ENCODE assay signal across 8 cellular contexts in the genomic region with DNA sequence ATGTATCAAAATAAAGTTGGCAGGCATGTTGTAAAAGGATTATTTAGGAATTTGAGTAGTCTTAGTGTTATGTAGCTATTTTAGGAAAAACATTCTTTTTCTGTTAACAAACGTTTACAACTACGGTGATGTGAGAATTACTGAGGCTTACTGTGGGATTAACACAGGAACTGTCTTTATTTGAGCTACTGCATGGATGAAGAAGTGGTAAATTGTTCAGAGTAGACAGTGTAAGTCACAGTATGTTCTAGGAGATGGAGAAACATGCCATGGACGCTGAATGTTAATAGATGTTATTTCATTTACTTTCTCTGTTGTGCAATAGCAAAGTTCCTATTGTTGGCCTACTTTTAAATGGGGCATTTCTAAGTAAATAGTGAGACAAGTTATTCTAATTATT. TPM values are rescaled to one million over a fixed set of nuclear protein-coding genes. Genes with fewer than 3 reads are reported as not detected.
A peak's percentile ranks its signal among the peaks of the same experiment; 100 is the strongest.
DNase-seq lines count a peak whose midpoint lies in the region; ATAC-seq and TF ChIP-seq lines count a peak whose summit lies in the region.

No MANE protein-coding gene starts in this region.

- H3K9ac ChIP-seq in Karpas-422 (ENCODE audit: low read length): peak overlapping the region; percentile 93

- ATAC-seq in GM21381 (IDR thresholded peaks at IDR 0.05; ENCODE audit: unreplicated experiment) (no peak), GM19023 (IDR thresholded peaks at IDR 0.05; ENCODE audit: unreplicated experiment) (no peak)

- no peak for TF ChIP-seq CTCF in cardiac fibroblast (IDR thresholded peaks at IDR 0.05; ENCODE audit: low read depth, low read length)

- H3K4me3 ChIP-seq in Karpas-422 (ENCODE audit: low read length) (peak overlapping the region; percentile 97), cardiac fibroblast (replicated peaks in 1 of 2; ENCODE audit: low read depth in 2 of 2, low read length in 2 of 2) (peak overlapping the region; percentile 62 to 79), mesodermal cell (ENCODE audit: extremely low read depth, insufficient read depth, low read length, poor library complexity, severe bottlenecking) (peak overlapping the region; percentile 79)

- peak overlapping the region; percentile 57 for H3K27ac ChIP-seq in Karpas-422 (ENCODE audit: low read length)
- no peak overlapping the region for H3K27ac ChIP-seq in mesodermal cell (ENCODE audit: low read depth, low read length, severe bottlenecking)

- no peak overlapping the region for H2AFZ ChIP-seq in Karpas-422 (ENCODE audit: low read length)

- no peaks in the 10 kb centered on the region for H3K9me2 ChIP-seq in Karpas-422 (replicated peaks; ENCODE audit: insufficient read depth, low read length)

- H3K4me2 ChIP-seq in Karpas-422 (ENCODE audit: low read depth, low read length, poor library complexity, severe bottlenecking): peak overlapping the region; percentile 90

- peaks cover 27% of the 10 kb centered on the region for H3K4me1 ChIP-seq in Karpas-422 (ENCODE audit: low read length)
- peaks cover 6% of the 10 kb centered on the region for H3K4me1 ChIP-seq in mesodermal cell (ENCODE audit: control insufficient read depth, insufficient read depth, low read length, poor library complexity, severe bottlenecking)

- H3K9me3 ChIP-seq in Karpas-422 (ENCODE audit: low read length) (no peaks in the 10 kb centered on the region; the same call in 1 of the 2 replicates), mesodermal cell (ENCODE audit: control insufficient read depth, low read length) (no peaks in the 10 kb centered on the region)

- peaks cover 6% of the 10 kb centered on the region; the same call in 1 of the 2 replicates for H3K36me3 ChIP-seq in Karpas-422 (ENCODE audit: insufficient read depth, low read length)
- no peaks in the 10 kb centered on the region for H3K36me3 ChIP-seq in mesodermal cell (ENCODE audit: control insufficient read depth, insufficient read depth, low read length)

- peak; percentile 5 for DNase-seq in DMS114 treated with DMSO at 0.1 percent for 48 hours (lab: John Stamatoyannopoulos, UW; ENCODE audit: unreplicated experiment)
- no peak for DNase-seq in Karpas-422
- DNase-seq in cardiac fibroblast (ENCODE audit: low read depth in 2 of 2): peak; percentile 49 to 62
- DNase-seq in NCI-H510A treated with DMSO at 0.1 percent for 48 hours (lab: John Stamatoyannopoulos, UW): no peak
- no peak for DNase-seq in NCI-H1092 treated with DMSO at 0.1 percent for 48 hours (lab: John Stamatoyannopoulos, UW)

- peaks cover 22% of the 10 kb centered on the region for H4K20me1 ChIP-seq in Karpas-422 (ENCODE audit: insufficient read depth, low read depth, low read length)

- no peaks in the 10 kb centered on the region for H3K27me3 ChIP-seq in Karpas-422 (ENCODE audit: low read length)

- peaks cover 66% of the 10 kb centered on the region for H3K79me2 ChIP-seq in Karpas-422 (ENCODE audit: low read length)

- 0 to 4% methylated on average over 3 of the region's 3 CpGs for WGBS in mesodermal cell (ENCODE audit: insufficient coverage in 2 of 2), 2 experiments

RNA-seq across cellular contexts. Expression of gene PPM1B, which starts 1.7 kb away (rescaled TPM):
- 25.2 and 49.5 TPM in 2 replicates for total RNA-seq in Karpas-422 (2014; rRNA removed; shearing (Covaris generic); ENCODE audit: low replicate concordance)
- 32.8 TPM for polyA plus RNA-seq in mesodermal cell (2013, experiment 1 of 2)
- 36.1 TPM for polyA plus RNA-seq in mesodermal cell (2013, experiment 2 of 2)

Comparison
In these comparisons a context has a peak if more than half of its experiments do, and no peak if none do; other contexts are left out.
1. DNase-seq: peak in DMS114 treated with DMSO at 0.1 percent for 48 hours (single experiment) and cardiac fibroblast (2 of 2); none in Karpas-422 (single experiment), NCI-H510A treated with DMSO at 0.1 percent for 48 hours (single experiment) and NCI-H1092 treated with DMSO at 0.1 percent for 48 hours (single experiment).
2. Peak in every context shown above with its lines, with median percentiles within 50 percentile points of each other: H3K4me3 ChIP-seq.